1 cellular context compared by ENCODE assay signal in the genomic region with DNA sequence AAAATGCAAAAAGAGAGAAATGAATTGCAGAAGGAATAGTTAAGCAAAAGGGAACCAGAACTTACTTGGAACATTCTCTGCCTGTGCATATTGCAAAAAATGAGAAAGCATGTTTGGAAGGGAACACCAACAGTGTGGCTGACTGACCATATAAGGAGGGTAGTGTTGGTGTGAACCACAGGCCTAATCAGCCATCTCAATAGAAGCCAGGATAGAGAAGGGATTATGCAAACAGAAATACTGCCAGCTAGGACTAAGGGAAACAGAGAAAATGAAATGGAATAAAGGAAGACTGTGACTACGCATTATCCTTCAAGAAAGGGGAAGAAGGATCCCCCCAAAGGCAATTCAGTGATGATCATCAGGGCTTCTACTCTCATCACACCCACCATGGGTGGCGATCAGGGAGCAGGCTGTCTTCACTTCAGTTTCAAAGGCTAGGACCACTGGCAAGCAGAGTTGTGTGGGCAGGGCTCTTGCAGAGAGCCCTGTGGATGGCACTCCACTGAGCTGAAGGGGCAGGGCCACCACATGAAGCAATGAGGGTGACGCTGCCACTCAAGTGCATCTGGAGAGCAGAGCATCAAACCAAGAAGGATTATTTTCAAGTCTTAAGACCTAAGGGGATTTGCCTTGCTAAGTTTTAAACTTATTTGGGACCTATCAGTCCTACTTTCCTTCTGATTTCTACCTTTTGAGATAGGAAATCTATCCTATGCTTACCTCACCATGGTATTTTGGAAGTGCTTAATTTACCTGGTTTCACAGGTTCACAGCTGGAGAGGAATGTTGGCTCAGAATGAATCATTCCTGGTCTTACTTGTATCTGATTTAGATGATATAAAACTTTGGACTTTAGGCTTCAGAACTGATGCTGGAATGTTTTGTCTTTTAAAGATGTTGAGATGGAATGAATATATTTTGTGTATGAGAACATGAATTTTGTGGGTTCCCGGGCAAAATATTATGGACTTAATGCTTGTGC.
TF ChIP-seq lines count a peak whose summit lies in the region.

No MANE protein-coding gene starts in this region.

TF ChIP-seq in HepG2, 621 proteins besides CTCF, POLR2A, EP300 and RAD21 (continued from another document):
- TF ChIP-seq IRF9 (CRISPR knock-in tag; IDR thresholded peaks at IDR 0.05; ENCODE audit: borderline replicate concordance) (no peak), POLR2G (IDR thresholded peaks at IDR 0.05; ENCODE audit: low read depth, low read length) (no peak), RFXAP (CRISPR knock-in tag; IDR thresholded peaks at IDR 0.05; ENCODE audit: borderline replicate concordance) (no peak), MIER2 (CRISPR knock-in tag; IDR thresholded peaks at IDR 0.05) (no peak), EHMT2 (IDR thresholded peaks at IDR 0.05; ENCODE audit: borderline replicate concordance, low read depth, low read length) (no peak), HDAC2 (CRISPR knock-in tag; IDR thresholded peaks at IDR 0.05) (no peak), SP5 (CRISPR knock-in tag; IDR thresholded peaks at IDR 0.05; ENCODE audit: borderline replicate concordance, low read depth) (no peak), ZNF530 (CRISPR knock-in tag; IDR thresholded peaks at IDR 0.05; ENCODE audit: low read depth) (no peak), SMAD9 (CRISPR knock-in tag; IDR thresholded peaks at IDR 0.05) (no peak)
